27 cellular contexts compared by ENCODE assay signal in genomic region chr22:36898690-36899089, GRCh38. TPM values are rescaled to one million over a fixed set of nuclear protein-coding genes. Genes with fewer than 3 reads are reported as not detected.
"Had no signal": no experiment of that assay in that cellular context is flagged by ENCODE, and none has a peak within 500 bp of the region (broad histone marks: within the 10 kb centered on the region; RNA-seq: fewer than 3 reads in every experiment).

No MANE protein-coding gene starts in this region.

- H3K4me1 Mint-ChIP-seq: mesothelial cell of epicardium had no signal

- H3K4me3 Mint-ChIP-seq: mesothelial cell of epicardium had no signal

- H3K27ac Mint-ChIP-seq: mesothelial cell of epicardium had no signal

- H3K27me3 ChIP-seq: left lung had no signal

- ATAC-seq: gastrocnemius medialis, heart right ventricle, left cardiac atrium, left lung, left ventricle myocardium superior, lower lobe of right lung, mucosa of descending colon had no signal

- H3K9me3 ChIP-seq: gastrocnemius medialis, left lung, mucosa of descending colon had no signal

- H3K27ac ChIP-seq: coronary artery, dorsolateral prefrontal cortex, esophagus squamous epithelium, gastrocnemius medialis, heart right ventricle, left lung, lower lobe of right lung had no signal

- FAIRE-seq: colon, endothelial cell of umbilical vein, islet of Langerhans, keratinocyte had no signal

- H3K36me3 Mint-ChIP-seq: mesothelial cell of epicardium had no signal

- H3K36me3 ChIP-seq: esophagus squamous epithelium, gastrocnemius medialis, heart right ventricle, left lung, lower lobe of right lung had no signal

- H3K4me3 ChIP-seq: coronary artery, dorsolateral prefrontal cortex, esophagus squamous epithelium, gastrocnemius medialis, heart right ventricle, left lung, lower lobe of right lung, mucosa of descending colon had no signal

- DNase-seq: dermis blood vessel endothelial cell; dorsolateral prefrontal cortex; effector CD4-positive, alpha-beta T cell; effector memory CD4-positive, alpha-beta T cell; esophagus squamous epithelium; foreskin fibroblast; foreskin melanocyte; gastrocnemius medialis; glutamatergic neuron; head of caudate nucleus; heart right ventricle; hippocampal formation; left cardiac atrium; left lung; left ventricle myocardium superior; lower lobe of right lung; mesenchymal stem cell; mucosa of descending colon had no signal

- H3K4me1 ChIP-seq: gastrocnemius medialis had no signal

RNA-seq across cellular contexts. Expression of gene NCF4, which starts 37.9 kb away (rescaled TPM):
- total RNA-seq: endothelial cell of umbilical vein, epithelial cell of proximal tubule, kidney epithelial cell, lung microvascular endothelial cell, mesothelial cell of epicardium had no signal
